In the genomic region with DNA sequence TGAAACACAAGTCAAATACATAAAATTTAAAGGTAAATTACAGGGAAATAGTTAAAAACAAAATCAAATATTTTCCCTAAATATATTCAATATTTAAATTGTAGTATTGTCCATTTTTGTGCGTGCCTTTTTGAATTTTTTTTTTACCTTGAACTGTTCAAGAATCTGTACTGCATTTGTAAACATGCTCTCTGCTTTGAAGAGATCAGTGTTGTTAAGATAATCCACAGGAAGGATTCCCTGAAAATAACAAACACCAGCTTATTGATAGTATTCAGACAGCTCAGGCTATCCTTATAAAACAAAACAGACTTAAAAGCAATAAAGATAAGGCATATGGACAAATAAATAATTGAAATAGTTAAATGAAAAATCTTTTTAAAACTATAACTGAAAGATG, we compare ENCODE assay signal across 33 cellular contexts. TPM values are rescaled to one million over a fixed set of nuclear protein-coding genes. Genes with fewer than 3 reads are reported as not detected.
A peak's percentile ranks its signal among the peaks of the same experiment; 100 is the strongest.
DNase-seq lines count a peak whose midpoint lies in the region; ATAC-seq, FAIRE-seq and TF ChIP-seq lines count a peak whose summit lies in the region.
"Had no signal": no experiment of that assay in that cellular context is flagged by ENCODE, and none has a peak within 500 bp of the region (broad histone marks: within the 10 kb centered on the region; RNA-seq: fewer than 3 reads in every experiment).

No MANE protein-coding gene starts in this region.

- WGBS in HepG2 (ENCODE audit: low lambda C conversion rate) = 2% methylated on average over 1 of the region's 1 CpG
- 32% methylated on average over 1 of the region's 1 CpG for WGBS in right lobe of liver (ENCODE audit: insufficient coverage, low coverage, low lambda C conversion rate, missing lambda C conversion rate)
- 0 to 91% (median 85%) methylated on average over 1 of the region's 1 CpG for WGBS in stomach, 5 donors

- TF ChIP-seq RAD21 in HepG2 (CRISPR knock-in tag; IDR thresholded peaks at IDR 0.05) = no peak

- in situ Hi-C loops in HepG2 (cut with HindIII; ENCODE audit: extremely low pct_ligation_motif_present, low pct_unique_long_range_greater_than_20kb) = loop anchor here (10.0 kb wide), 1 partner anchor 504 kb away; no protein-coding TSS in a partner anchor

- no peaks in the 10 kb centered on the region for H3K79me2 ChIP-seq in HepG2 (ENCODE audit: insufficient read depth, low read length)

- no peak for TF ChIP-seq CTCF in HepG2 (CRISPR knock-in tag; IDR thresholded peaks at IDR 0.05)
- no peak for TF ChIP-seq CTCF in right lobe of liver (IDR thresholded peaks at IDR 0.05)
- TF ChIP-seq CTCF in VCaP (conservative IDR thresholded peaks at IDR 0.05) = no peak
- no peak for TF ChIP-seq CTCF in stomach (IDR thresholded peaks at IDR 0.05)

- H3K9me3 ChIP-seq in HepG2 (ENCODE audit: low read length) = no peaks in the 10 kb centered on the region
- no peaks in the 10 kb centered on the region for H3K9me3 ChIP-seq in right lobe of liver
- H3K9me3 ChIP-seq in stomach = no peaks in the 10 kb centered on the region
- H3K9me3 ChIP-seq: A549; BE2C; BLaER1; BLaER1 treated with 17β-estradiol and CSF1 and Interleukin-3, amounts not matched to agents 10 nM and 100 nM; Caco-2 had no signal

- TF ChIP-seq EP300 in HepG2 (IDR thresholded peaks at IDR 0.05; ENCODE audit: low read depth in 2 of 2, low read length in 2 of 2) (no peak), HepG2 (CRISPR knock-in tag; IDR thresholded peaks at IDR 0.05; ENCODE audit: borderline replicate concordance) (no peak), stomach (IDR thresholded peaks at IDR 0.05) (no peak)

- ATAC-seq in HepG2 (peak; percentile 58; the same call in 1 of the 3 replicates), right lobe of liver (no peak)
- ATAC-seq: A549; CD8-positive, alpha-beta T cell had no signal

- no TSS peak for BruUV-seq in HepG2 (replicated peaks; lab: Mats Ljungman, UMichigan)

- FAIRE-seq in HepG2 (lab: Jason Lieb, UNC) (no peak), A204.1 (lab: Jason Lieb, UNC) (peak; percentile 19), islet of Langerhans (lab: Jason Lieb, UNC) (peak; percentile 51)
- FAIRE-seq: A549 had no signal

- no peak overlapping the region for H3K4me2 ChIP-seq in HepG2 (ENCODE audit: low read depth, low read length)
- H3K4me2 ChIP-seq: A549; BLaER1; BLaER1 treated with 17β-estradiol and CSF1 and Interleukin-3, amounts not matched to agents 10 nM and 100 nM had no signal

- peaks cover 5 to 19% of the 10 kb centered on the region in 2 experiments; a peak in 4 of 5 replicates for H3K36me3 ChIP-seq in HepG2 (replicated peaks in 1 of 2; ENCODE audit: control insufficient read depth in 1 of 2, insufficient read depth in 2 of 2, low read length in 2 of 2)
- H3K36me3 ChIP-seq in right lobe of liver = peaks cover 0 to 10% (median 0%) of the 10 kb centered on the region in 4 donors
- H3K36me3 ChIP-seq in stomach = peaks cover 8 to 67% (median 47%) of the 10 kb centered on the region in 4 donors
- H3K36me3 ChIP-seq: BE2C had no signal

- DNase-seq in HepG2 (ENCODE audit: low spot score) (no peak), right lobe of liver (no peak), dermis blood vessel endothelial cell (no peak), stomach (no peak), pons (ENCODE audit: low spot score) (no peak)
- DNase-seq: 8988T; ACHN; AML-193; BE2C; C1 segment of cervical spinal cord; Caco-2; Calu3; CD4-positive, alpha-beta memory T cell; CD4-positive, alpha-beta T cell; CD4-positive, CD25-positive, alpha-beta regulatory T cell; CD8-positive, alpha-beta memory T cell; CD8-positive, alpha-beta T cell; COR-L47; DMS 273 treated with DMSO at 0.1 percent for 48 hours; DMS153; DMS53; DMS79; DMS79 treated with DMSO at 0.1 percent for 48 hours; DND-41; EL had no signal

- H3K27ac ChIP-seq in HepG2 (ENCODE audit: extremely low read length, insufficient read depth, low read length) = peak overlapping the region; percentile 14
- no peak overlapping the region for H3K27ac ChIP-seq in right lobe of liver
- peak overlapping the region; percentile 11; the same call in 1 of the 2 replicates for H3K27ac ChIP-seq in VCaP
- no peak overlapping the region for H3K27ac ChIP-seq in stomach
- H3K27ac ChIP-seq: 22Rv1; A549; BLaER1; BLaER1 treated with 17β-estradiol and CSF1 and Interleukin-3, amounts not matched to agents 10 nM and 100 nM; C4-2B had no signal

- H3K4me1 ChIP-seq in HepG2 (ENCODE audit: insufficient read depth, low read length) = 0 out of 2 replicates have a peak, but pooled peaks cover 7% of the 10 kb centered on the region
- no peaks in the 10 kb centered on the region for H3K4me1 ChIP-seq in right lobe of liver
- H3K4me1 ChIP-seq in stomach = no peaks in the 10 kb centered on the region
- H3K4me1 ChIP-seq: A549; BE2C; BLaER1; BLaER1 treated with 17β-estradiol and CSF1 and Interleukin-3, amounts not matched to agents 10 nM and 100 nM; Caco-2 had no signal

- no peaks in the 10 kb centered on the region for H3K27me3 ChIP-seq in HepG2 (ENCODE audit: control insufficient read depth in 1 of 2, insufficient read depth in 2 of 2, low read length in 2 of 2)
- H3K27me3 ChIP-seq in right lobe of liver = no peaks in the 10 kb centered on the region
- H3K27me3 ChIP-seq in stomach = no peaks in the 10 kb centered on the region
- H3K27me3 ChIP-seq: BE2C; BLaER1; BLaER1 treated with 17β-estradiol and CSF1 and Interleukin-3, amounts not matched to agents 10 nM and 100 nM had no signal

- H3K4me3 ChIP-seq in HepG2 (replicated peaks in 1 of 3; ENCODE audit: insufficient read depth in 1 of 3, low read depth in 2 of 3, low read length in 3 of 3) (no peak overlapping the region), right lobe of liver (no peak overlapping the region), stomach (no peak overlapping the region)
- H3K4me3 ChIP-seq: A549; BLaER1; BLaER1 treated with 17β-estradiol and CSF1 and Interleukin-3, amounts not matched to agents 10 nM and 100 nM had no signal

- H4K20me1 ChIP-seq in HepG2 (ENCODE audit: insufficient read depth, low read length) = no peaks in the 10 kb centered on the region
- H4K20me1 ChIP-seq: BLaER1; BLaER1 treated with 17β-estradiol and CSF1 and Interleukin-3, amounts not matched to agents 10 nM and 100 nM had no signal

- POLR2A ChIA-PET in HepG2 (lab: Yijun Ruan, JAX) = no interaction called here

- H2AFZ ChIP-seq in HepG2 (ENCODE audit: low read length) = no peak overlapping the region

- intact Hi-C loops in HepG2 (cut with micrococcal nuclease; ENCODE audit: unreplicated experiment) = no loop called here
- intact Hi-C loops in right lobe of liver (cut with DNase I) = no loop called here
- intact Hi-C loops in stomach (cut with DNase I; ENCODE audit: low total_unique reads) = no loop called here

- no peak overlapping the region for H3K9ac ChIP-seq in HepG2 (ENCODE audit: insufficient read depth, low read depth, low read length)
- H3K9ac ChIP-seq: BLaER1; BLaER1 treated with 17β-estradiol and CSF1 and Interleukin-3, amounts not matched to agents 10 nM and 100 nM had no signal

- CTCF ChIA-PET in HepG2 (lab: Yijun Ruan, JAX; ENCODE audit: low intra/inter-chr PET ratio, low total read pairs) = no interaction called here

- no peak for TF ChIP-seq POLR2A in HepG2 (IDR thresholded peaks at IDR 0.05; ENCODE audit: insufficient read depth in 1 of 2, low read depth in 2 of 2, low read length in 2 of 2)
- TF ChIP-seq POLR2A in right lobe of liver (IDR thresholded peaks at IDR 0.05) = no peak
- TF ChIP-seq POLR2A in stomach (IDR thresholded peaks at IDR 0.05) = no peak

RNA-seq across cellular contexts. Expression of a gene that starts 48.0 kb away (rescaled TPM):
- 33.6 and 33.8 TPM in 2 replicates for total RNA-seq in HepG2 (2016; rRNA removed; fragmentation: Illumina TruSeq; extraction: Trizol)
- total RNA-seq in HepG2 (2016; cell fraction: cytosol; rRNA removed; fragmentation: Illumina TruSeq; extraction: Trizol; ENCODE audit: low read depth) = 11.4 and 12.2 TPM in 2 replicates
- 27.0 and 36.7 TPM in 2 replicates for total RNA-seq in HepG2 (2016; cell fraction: insoluble cytoplasmic fraction; rRNA removed; fragmentation: Illumina TruSeq; extraction: Trizol)
- 14.7 and 19.9 TPM in 2 replicates for total RNA-seq in HepG2 (2016; cell fraction: membrane; rRNA removed; fragmentation: Illumina TruSeq; extraction: Trizol)
- total RNA-seq in HepG2 (2016; cell fraction: nucleus; rRNA removed; fragmentation: Illumina TruSeq; extraction: Trizol) = 64.8 and 68.2 TPM in 2 replicates
- polyA plus RNA-seq in HepG2 (2011; rRNA removed) = 10.1 and 15.5 TPM in 2 replicates
- polyA plus RNA-seq in HepG2 (2011; cell fraction: cytosol; rRNA removed) = 5.4 and 8.6 TPM in 2 replicates
- polyA plus RNA-seq in HepG2 (2011; cell fraction: nucleus; rRNA removed) = 6.7 and 7.9 TPM in 2 replicates
- 9.8 and 13.4 TPM in 2 replicates for polyA plus RNA-seq in HepG2 (2012)
- polyA plus RNA-seq in HepG2 (2016; cell fraction: cytosol; fragmentation: Illumina TruSeq; extraction: Trizol; ENCODE audit: low read depth) = 2.1 and 2.5 TPM in 2 replicates
- 16.3 and 17.1 TPM in 2 replicates for polyA plus RNA-seq in HepG2 (2016; cell fraction: insoluble cytoplasmic fraction; fragmentation: Illumina TruSeq; extraction: Trizol; ENCODE audit: low read depth)
- polyA plus RNA-seq in HepG2 (2016; cell fraction: membrane; fragmentation: Illumina TruSeq; extraction: Trizol; ENCODE audit: low read depth) = 6.5 and 7.5 TPM in 2 replicates
- 23.4 and 27.6 TPM in 2 replicates for polyA plus RNA-seq in HepG2 (2016; cell fraction: nucleus; fragmentation: Illumina TruSeq; extraction: Trizol; ENCODE audit: insufficient read depth, low read depth)
- polyA minus RNA-seq in HepG2 (2011; rRNA and poly(A)+ RNA removed; ENCODE audit: low replicate concordance) = 45.3 and 46.7 TPM in 2 replicates
- polyA minus RNA-seq in HepG2 (2011; cell fraction: cytosol; rRNA and poly(A)+ RNA removed) = 16.9 and 20.0 TPM in 2 replicates
- 90.6 and 114 TPM in 2 replicates for polyA minus RNA-seq in HepG2 (2011; cell fraction: nucleus; rRNA and poly(A)+ RNA removed)
- 10 to 100 TPM in 5 of 6 experiments, 1 to 10 TPM in 1; 8.2 to 17.8 (median 13.0) TPM for total RNA-seq in right lobe of liver
- total RNA-seq in dermis blood vessel endothelial cell = 58.4 and 58.8 TPM in 2 replicates
- 100 to 1,000 TPM in 1 of 5 donors, 10 to 100 TPM in 3, 1 to 10 TPM in 1; 2.0 to 113 (median 47.1) TPM for total RNA-seq in stomach
- polyA plus RNA-seq in stomach = 1 to 10 TPM; 2.6 to 4.7 (median 4.4) TPM

RNA-seq across cellular contexts. Expression of a gene that starts 48.2 kb away (rescaled TPM):
- total RNA-seq in HepG2 (2016; rRNA removed; fragmentation: Illumina TruSeq; extraction: Trizol) (31.7 and 37.7 TPM in 2 replicates), right lobe of liver (10 to 100 TPM in 5 of 6 experiments, 1 to 10 TPM in 1; 9.7 to 16.7 (median 11.5) TPM), dermis blood vessel endothelial cell (32.0 and 34.9 TPM in 2 replicates), stomach (10 to 100 TPM; 32.1 to 85.9 (median 55.9) TPM)
- 3.3 and 4.1 TPM in 2 replicates for total RNA-seq in HepG2 (2016; cell fraction: cytosol; rRNA removed; fragmentation: Illumina TruSeq; extraction: Trizol; ENCODE audit: low read depth)
- 30.9 and 34.7 TPM in 2 replicates for total RNA-seq in HepG2 (2016; cell fraction: insoluble cytoplasmic fraction; rRNA removed; fragmentation: Illumina TruSeq; extraction: Trizol)
- total RNA-seq in HepG2 (2016; cell fraction: membrane; rRNA removed; fragmentation: Illumina TruSeq; extraction: Trizol) = 4.1 and 6.3 TPM in 2 replicates
- 55.4 and 59.6 TPM in 2 replicates for total RNA-seq in HepG2 (2016; cell fraction: nucleus; rRNA removed; fragmentation: Illumina TruSeq; extraction: Trizol)
- polyA plus RNA-seq in HepG2 (2011; rRNA removed) (5.6 and 7.6 TPM in 2 replicates), stomach (10 to 100 TPM in 1 of 3 donors, 1 to 10 TPM in 2; 4.9 to 17.2 (median 5.5) TPM)
- 2.5 and 2.7 TPM in 2 replicates for polyA plus RNA-seq in HepG2 (2011; cell fraction: cytosol; rRNA removed)
- polyA plus RNA-seq in HepG2 (2011; cell fraction: nucleus; rRNA removed) = 14.1 and 20.4 TPM in 2 replicates
- polyA plus RNA-seq in HepG2 (2012) = 7.7 and 9.3 TPM in 2 replicates
- polyA plus RNA-seq in HepG2 (2016; cell fraction: cytosol; fragmentation: Illumina TruSeq; extraction: Trizol; ENCODE audit: low read depth) = 0.33 and 0.52 TPM in 2 replicates
- polyA plus RNA-seq in HepG2 (2016; cell fraction: insoluble cytoplasmic fraction; fragmentation: Illumina TruSeq; extraction: Trizol; ENCODE audit: low read depth) = 17.8 and 20.6 TPM in 2 replicates
- polyA plus RNA-seq in HepG2 (2016; cell fraction: membrane; fragmentation: Illumina TruSeq; extraction: Trizol; ENCODE audit: low read depth) = 0.93 and 0.98 TPM in 2 replicates
- 34.5 and 36.4 TPM in 2 replicates for polyA plus RNA-seq in HepG2 (2016; cell fraction: nucleus; fragmentation: Illumina TruSeq; extraction: Trizol; ENCODE audit: insufficient read depth, low read depth)
- 47.4 and 47.9 TPM in 2 replicates for polyA minus RNA-seq in HepG2 (2011; rRNA and poly(A)+ RNA removed; ENCODE audit: low replicate concordance)
- 7.7 and 8.6 TPM in 2 replicates for polyA minus RNA-seq in HepG2 (2011; cell fraction: cytosol; rRNA and poly(A)+ RNA removed)
- polyA minus RNA-seq in HepG2 (2011; cell fraction: nucleus; rRNA and poly(A)+ RNA removed) = 143 and 163 TPM in 2 replicates

Comparison
In these comparisons a context has a peak if more than half of its experiments do, and no peak if none do; other contexts are left out.
1. H3K27ac ChIP-seq: peak in HepG2 (single experiment) and VCaP (single experiment); none in right lobe of liver (0 of 3) and stomach (0 of 5).